ENCODE assay signal across 8 cellular contexts in genomic region chrX:42943571-42943970, GRCh38.
A peak's percentile ranks its signal among the peaks of the same experiment; 100 is the strongest.
DNase-seq lines count a peak whose midpoint lies in the region; ATAC-seq, FAIRE-seq and TF ChIP-seq lines count a peak whose summit lies in the region.
"Not testable (repeated sequence)": the region's sequence is repeated elsewhere in the genome, so short reads cannot be mapped to it uniquely, and the experiment has no call there.

No MANE protein-coding gene starts in this region.

- peak overlapping the region; percentile 88 for H3K27ac Mint-ChIP-seq in activated T-cell treated with anti-CD3 and anti-CD28 coated beads, Interleukin-2, amount 50 U/mL, for 24 hours

- POLR2A ChIA-PET in PC-9 (lab: Charles Lee; ENCODE audit: unreplicated experiment), result not testable (repeated sequence)

- H3K9me2 ChIP-seq in PC-9 (ENCODE audit: insufficient read depth), result not testable (repeated sequence)

- not testable (repeated sequence) for H4K20me1 ChIP-seq in PC-9 (ENCODE audit: insufficient read depth)

- intact Hi-C loops in PC-9 (cut with micrococcal nuclease; ENCODE audit: unreplicated experiment), result not testable (repeated sequence)

- not testable (repeated sequence) for H3K9me3 Mint-ChIP-seq in activated T-cell treated with anti-CD3 and anti-CD28 coated beads, Interleukin-2, amount 50 U/mL, for 24 hours

- peak; percentile 66 for ATAC-seq in GM18508 (IDR thresholded peaks at IDR 0.05; ENCODE audit: insufficient read depth, unreplicated experiment)
- ATAC-seq in GM21367 (IDR thresholded peaks at IDR 0.05; ENCODE audit: unreplicated experiment), result peak; percentile 54
- peak; percentile 76 for ATAC-seq in HG02943 (IDR thresholded peaks at IDR 0.05; ENCODE audit: low read depth, unreplicated experiment)
- peak; percentile 54 for ATAC-seq in HG03558 (IDR thresholded peaks at IDR 0.05; ENCODE audit: extremely low read depth, unreplicated experiment)

- not testable (repeated sequence) for H3K27me3 ChIP-seq in PC-9 (ENCODE audit: insufficient read depth, low read depth)

- H3K4me3 ChIP-seq in PC-9; epithelial cell of esophagus (ENCODE audit: low read length): not testable (repeated sequence)

- H3K36me3 ChIP-seq in PC-9 (ENCODE audit: low read depth), result not testable (repeated sequence)

- BruUV-seq in PC-9 (replicated peaks; lab: Mats Ljungman, UMichigan), result not testable (repeated sequence)

- not testable (repeated sequence) for H3K27me3 Mint-ChIP-seq in activated T-cell treated with anti-CD3 and anti-CD28 coated beads, Interleukin-2, amount 50 U/mL, for 24 hours

- H3K4me2 ChIP-seq in PC-9, result peak overlapping the region; percentile 19; the same call in 1 of the 2 replicates

- peak overlapping the region; percentile 19 for H3K4me3 Mint-ChIP-seq in activated T-cell treated with anti-CD3 and anti-CD28 coated beads, Interleukin-2, amount 50 U/mL, for 24 hours

- FAIRE-seq in urothelium cell line (lab: Jason Lieb, UNC), result not testable (repeated sequence)

- H3K9me3 ChIP-seq in PC-9 (ENCODE audit: insufficient read depth, low read depth), result not testable (repeated sequence)

- H3F3A ChIP-seq in PC-9 (ENCODE audit: insufficient read depth, low read depth), result not testable (repeated sequence)

- not testable (repeated sequence) for H2AFZ ChIP-seq in PC-9

- not testable (repeated sequence) for TF ChIP-seq CTCF in PC-9 (conservative IDR thresholded peaks at IDR 0.05); epithelial cell of esophagus (IDR thresholded peaks at IDR 0.05; ENCODE audit: insufficient read depth, low read depth, low read length, missing control alignments)

- H3K79me2 ChIP-seq in PC-9 (ENCODE audit: low read depth), result not testable (repeated sequence)

- not testable (repeated sequence) for H3K27ac ChIP-seq in PC-9

- H3K4me1 Mint-ChIP-seq in activated T-cell treated with anti-CD3 and anti-CD28 coated beads, Interleukin-2, amount 50 U/mL, for 24 hours (ENCODE audit: low read depth), result peaks cover 93% of the 10 kb centered on the region

- CTCF ChIA-PET in PC-9 (lab: Charles Lee), result not testable (repeated sequence)

- not testable (repeated sequence) for H3K4me1 ChIP-seq in PC-9 (replicated peaks; ENCODE audit: insufficient read depth)

- peak in 1 of 2 experiments; percentile 1 for DNase-seq in PC-9
- peak; percentile 47 for DNase-seq in activated T-cell treated with anti-CD3 and anti-CD28 coated beads, Interleukin-2, amount 50 U/mL, for 24 hours
- peak; percentile 24 for DNase-seq in epithelial cell of esophagus (ENCODE audit: low read depth)
- peak; percentile 11 for DNase-seq in urothelium cell line (ENCODE audit: low spot score)

- H3K36me3 Mint-ChIP-seq in activated T-cell treated with anti-CD3 and anti-CD28 coated beads, Interleukin-2, amount 50 U/mL, for 24 hours (ENCODE audit: low read depth), result not testable (repeated sequence)
